Comparison of ENCODE assay signal across 19 cellular contexts in genomic region chrX:12307961-12308360, GRCh38.
"Had no signal": no experiment of that assay in that cellular context is flagged by ENCODE, and none has a peak within 500 bp of the region (broad histone marks: within the 10 kb centered on the region; RNA-seq: fewer than 3 reads in every experiment).

No MANE protein-coding gene starts in this region.

- DNase-seq: activated CD4-positive, alpha-beta memory T cell treated with anti-CD3 and anti-CD28 coated beads, Interleukin-2, amount 10 ng/mL, durations not matched to agents 7 days and 5 days; activated CD4-positive, alpha-beta T cell treated with anti-CD3 and anti-CD28 coated beads for 36 hours; activated CD4-positive, alpha-beta T cell treated with anti-CD3 and anti-CD28 coated beads, Interleukin-2, amount 50 U/mL, for 1 hour; activated gamma-delta T cell treated with Interleukin-2 at 50 U/mL for 16 hours; activated naive CD4-positive, alpha-beta T cell treated with anti-CD3 and anti-CD28 coated beads, Interleukin-2, amount 10 ng/mL, durations not matched to agents 7 days and 5 days; activated naive CD8-positive, alpha-beta T cell treated with anti-CD3 and anti-CD28 coated beads for 36 hours; activated T-cell treated with anti-CD3 and anti-CD28 coated beads for 4 hours; activated T-cell treated with anti-CD3 and anti-CD28 coated beads, Interleukin-2, amount 50 U/mL, for 72 hours; colonic mucosa; KG1; NCI-H1417 treated with DMSO at 0.1 percent for 48 hours; NCI-H187; NCI-H2081 treated with DMSO at 0.1 percent for 48 hours; NCI-H2171 treated with DMSO at 0.1 percent for 48 hours; NCI-H524; NCI-H748 treated with DMSO at 0.1 percent for 48 hours; SIG-M5; T-cell had no signal

- ATAC-seq: activated CD4-positive, alpha-beta T cell treated with anti-CD3 and anti-CD28 coated beads for 36 hours; activated T-cell treated with anti-CD3 and anti-CD28 coated beads, Interleukin-2, amount 50 U/mL, for 72 hours; T-cell had no signal

- H3K27ac ChIP-seq: colonic mucosa, VCaP had no signal
